Comparison of ENCODE assay signal across 8 cellular contexts in the genomic region with DNA sequence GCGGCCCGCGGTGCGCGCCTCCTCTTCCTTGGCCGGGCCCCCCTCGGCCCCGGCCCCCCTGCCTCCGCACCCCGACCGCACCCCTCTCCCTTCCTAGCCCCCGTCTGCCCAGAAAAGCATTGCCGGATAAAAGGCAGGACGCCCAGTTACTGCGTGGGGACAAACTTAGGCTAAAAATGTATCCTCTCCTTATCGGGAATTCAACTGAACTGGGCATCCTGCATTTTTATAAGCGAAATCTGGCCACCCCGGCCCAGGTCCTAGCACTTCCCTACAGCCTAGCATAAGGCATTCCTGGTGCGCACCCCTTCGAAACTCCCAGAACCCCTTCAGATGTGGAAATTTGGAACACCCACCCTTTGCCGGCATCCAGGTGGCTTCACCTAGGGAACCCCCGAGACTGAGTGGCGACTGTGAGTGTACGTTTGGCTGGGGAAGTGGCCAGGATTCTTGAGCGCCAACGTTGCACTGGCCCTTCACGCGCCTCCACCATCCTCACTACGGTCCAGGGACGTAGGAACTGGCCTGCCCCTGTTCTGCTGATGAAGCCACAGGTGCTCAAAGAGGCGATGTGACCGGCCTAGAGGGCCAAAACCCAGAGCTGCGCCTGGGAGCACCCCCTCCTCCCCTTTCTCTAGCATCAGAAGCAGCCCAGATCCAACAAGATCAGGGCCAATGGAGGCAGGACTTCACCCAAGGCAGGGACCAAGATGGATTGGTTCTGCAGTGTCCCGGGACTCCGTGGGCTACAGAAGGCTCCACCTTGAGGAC. TPM values are rescaled to one million over a fixed set of nuclear protein-coding genes. Genes with fewer than 3 reads are reported as not detected.
A peak's percentile ranks its signal among the peaks of the same experiment; 100 is the strongest.
DNase-seq lines count a peak whose midpoint lies in the region; ATAC-seq and TF ChIP-seq lines count a peak whose summit lies in the region.

No MANE protein-coding gene starts in this region.

- H3K36me3 ChIP-seq in BE2C: no peaks in the 10 kb centered on the region

- peak overlapping the region; percentile 51 for H3K4me3 ChIP-seq in BE2C (ENCODE audit: low read depth, low read length)
- H3K4me3 ChIP-seq in Jurkat, Clone E6-1 (ENCODE audit: low read length): peak overlapping the region; percentile 23

- DNase-seq in BE2C (no peak), NCI-H2196 (lab: John Stamatoyannopoulos, UW; ENCODE audit: unreplicated experiment) (no peak), GM03348 (ENCODE audit: low spot score) (no peak), DMS153 treated with DMSO at 0.1 percent for 48 hours (lab: John Stamatoyannopoulos, UW; ENCODE audit: unreplicated experiment) (no peak)
- no peak for DNase-seq in Jurkat, Clone E6-1 (ENCODE audit: low read depth, low spot score)

- H3K4me1 ChIP-seq in BE2C: peaks cover 4% of the 10 kb centered on the region; the same call in 1 of the 2 replicates

- peaks cover 15% of the 10 kb centered on the region for H3K27me3 Mint-ChIP-seq in nephron (ENCODE audit: low read depth)

- no peak; the same call in 1 of the 2 replicates for TF ChIP-seq CTCF in BE2C (IDR thresholded peaks at IDR 0.05; ENCODE audit: low read depth, low read length)
- peak in 1 of 3 experiments; percentile 34 for TF ChIP-seq CTCF in nephron (IDR thresholded peaks at IDR 0.05; ENCODE audit: unreplicated experiment in 3 of 3)

- peak overlapping the region; percentile 19 for H3K27ac ChIP-seq in cingulate gyrus (ENCODE audit: low read depth, low read length)

- H3K4me3 Mint-ChIP-seq in nephron: peak overlapping the region; percentile 69 to 79 (median 78)

- no peaks in the 10 kb centered on the region for H3K27me3 ChIP-seq in BE2C

- H3K27ac Mint-ChIP-seq in nephron: peak overlapping the region in 1 of 3 experiments; percentile 35

- ATAC-seq in GM18861 (IDR thresholded peaks at IDR 0.05; ENCODE audit: unreplicated experiment): no peak

- H3K36me3 Mint-ChIP-seq in nephron (ENCODE audit: low read depth): no peaks in the 10 kb centered on the region

- peaks cover 11% of the 10 kb centered on the region for H3K4me1 Mint-ChIP-seq in nephron

- no peaks in the 10 kb centered on the region for H3K9me3 Mint-ChIP-seq in nephron

- no peaks in the 10 kb centered on the region; the same call in 1 of the 2 replicates for H3K9me3 ChIP-seq in BE2C

RNA-seq across cellular contexts. Expression of a gene that starts 5.7 kb away (rescaled TPM):
- polyA plus RNA-seq in BE2C (2012; ENCODE audit: insufficient read depth, insufficient read length, low read depth): 49.0 TPM
- polyA plus RNA-seq in Jurkat, Clone E6-1 (2012; ENCODE audit: insufficient read depth, insufficient read length): 110 TPM

RNA-seq across cellular contexts. Expression of a gene that starts 44.4 kb away (rescaled TPM):
- polyA plus RNA-seq in BE2C (2012; ENCODE audit: insufficient read depth, insufficient read length, low read depth): 0.54 TPM
- polyA plus RNA-seq in Jurkat, Clone E6-1 (2012; ENCODE audit: insufficient read depth, insufficient read length): not detected

RNA-seq across cellular contexts. Expression of a gene that starts 44.7 kb away (rescaled TPM):
- 2.3 TPM for polyA plus RNA-seq in BE2C (2012; ENCODE audit: insufficient read depth, insufficient read length, low read depth)
- polyA plus RNA-seq in Jurkat, Clone E6-1 (2012; ENCODE audit: insufficient read depth, insufficient read length): 3.6 TPM
